1 cellular context compared by ENCODE assay signal in the genomic region with DNA sequence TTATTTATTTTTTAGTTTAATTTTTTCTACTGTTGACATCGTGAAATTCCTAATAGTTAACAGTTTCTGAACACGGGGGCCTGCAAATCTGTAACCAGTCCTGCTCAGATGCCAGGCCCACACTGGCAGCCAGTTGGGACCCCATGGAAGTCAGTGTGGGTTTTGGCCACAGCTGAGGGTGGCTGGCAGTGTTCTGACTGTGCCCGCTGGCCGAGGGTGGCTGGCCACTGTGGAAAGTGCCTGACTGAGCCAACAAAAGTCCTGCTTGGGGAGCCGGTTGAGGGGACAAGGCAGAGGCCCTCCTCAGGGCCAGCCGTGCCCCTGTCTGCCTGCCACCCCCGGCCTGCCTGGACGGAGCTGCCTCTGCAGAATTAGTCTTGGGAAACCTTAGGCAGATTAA.
TF ChIP-seq lines count a peak whose summit lies in the region.

No MANE protein-coding gene starts in this region.

TF ChIP-seq in SK-N-SH treated with all-trans-retinoic acid at 6 μM for 48 hours, 23 proteins besides CTCF, POLR2A, EP300 and RAD21 (continued from another document):
- no peak for TF ChIP-seq TSHZ2 (CRISPR knock-in tag; IDR thresholded peaks at IDR 0.05)
- no peak for TF ChIP-seq RARB (CRISPR knock-in tag; IDR thresholded peaks at IDR 0.05)
- TF ChIP-seq GLIS3 (CRISPR knock-in tag; IDR thresholded peaks at IDR 0.05): no peak
